In the genomic region with DNA sequence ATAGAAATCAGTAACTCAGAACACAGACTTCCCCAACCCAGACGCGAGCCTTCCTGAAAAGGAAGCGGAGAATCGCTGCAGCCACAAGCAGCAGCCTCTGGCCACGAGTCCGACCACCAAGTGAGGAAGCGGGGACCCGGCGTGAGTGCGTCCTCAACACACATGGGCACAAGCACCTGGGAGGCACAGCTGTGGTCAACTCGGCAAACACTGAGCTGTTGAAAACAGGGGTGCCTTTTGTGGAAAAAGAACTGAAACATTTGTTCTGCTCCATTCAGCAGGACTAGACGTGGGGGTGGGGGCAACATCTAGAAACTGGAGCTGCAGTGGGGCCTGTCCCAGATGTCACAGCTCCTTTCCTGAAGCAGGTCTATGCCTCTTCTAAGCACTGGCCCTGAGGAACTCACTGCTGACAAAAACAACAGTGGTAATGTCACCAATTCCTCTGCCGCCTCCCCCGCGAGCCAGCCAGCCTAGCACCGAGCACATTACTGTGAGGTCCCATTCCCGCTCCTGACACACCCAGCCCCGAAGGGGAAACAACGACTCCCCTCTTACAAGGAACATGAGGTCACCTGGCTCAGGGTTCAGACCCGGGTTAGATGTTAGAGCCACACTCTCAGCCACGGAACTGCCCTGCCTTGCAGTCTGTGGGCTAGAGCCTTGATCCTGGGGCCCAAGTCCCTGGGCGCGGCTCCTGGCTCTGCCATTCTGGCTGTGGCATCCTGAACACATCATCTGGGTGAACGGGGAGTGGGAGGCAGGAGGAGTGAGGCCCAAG, we compare ENCODE assay signal across 1 cellular context.
TF ChIP-seq lines count a peak whose summit lies in the region.

No MANE protein-coding gene starts in this region.

TF ChIP-seq in GM23338, 12 proteins besides CTCF, POLR2A, EP300 and RAD21 (continued from another document):
- TF ChIP-seq, protein P1, sequence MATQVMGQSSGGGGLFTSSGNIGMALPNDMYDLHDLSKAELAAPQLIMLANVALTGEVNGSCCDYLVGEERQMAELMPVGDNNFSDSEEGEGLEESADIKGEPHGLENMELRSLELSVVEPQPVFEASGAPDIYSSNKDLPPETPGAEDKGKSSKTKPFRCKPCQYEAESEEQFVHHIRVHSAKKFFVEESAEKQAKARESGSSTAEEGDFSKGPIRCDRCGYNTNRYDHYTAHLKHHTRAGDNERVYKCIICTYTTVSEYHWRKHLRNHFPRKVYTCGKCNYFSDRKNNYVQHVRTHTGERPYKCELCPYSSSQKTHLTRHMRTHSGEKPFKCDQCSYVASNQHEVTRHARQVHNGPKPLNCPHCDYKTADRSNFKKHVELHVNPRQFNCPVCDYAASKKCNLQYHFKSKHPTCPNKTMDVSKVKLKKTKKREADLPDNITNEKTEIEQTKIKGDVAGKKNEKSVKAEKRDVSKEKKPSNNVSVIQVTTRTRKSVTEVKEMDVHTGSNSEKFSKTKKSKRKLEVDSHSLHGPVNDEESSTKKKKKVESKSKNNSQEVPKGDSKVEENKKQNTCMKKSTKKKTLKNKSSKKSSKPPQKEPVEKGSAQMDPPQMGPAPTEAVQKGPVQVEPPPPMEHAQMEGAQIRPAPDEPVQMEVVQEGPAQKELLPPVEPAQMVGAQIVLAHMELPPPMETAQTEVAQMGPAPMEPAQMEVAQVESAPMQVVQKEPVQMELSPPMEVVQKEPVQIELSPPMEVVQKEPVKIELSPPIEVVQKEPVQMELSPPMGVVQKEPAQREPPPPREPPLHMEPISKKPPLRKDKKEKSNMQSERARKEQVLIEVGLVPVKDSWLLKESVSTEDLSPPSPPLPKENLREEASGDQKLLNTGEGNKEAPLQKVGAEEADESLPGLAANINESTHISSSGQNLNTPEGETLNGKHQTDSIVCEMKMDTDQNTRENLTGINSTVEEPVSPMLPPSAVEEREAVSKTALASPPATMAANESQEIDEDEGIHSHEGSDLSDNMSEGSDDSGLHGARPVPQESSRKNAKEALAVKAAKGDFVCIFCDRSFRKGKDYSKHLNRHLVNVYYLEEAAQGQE (IDR thresholded peaks at IDR 0.05; ENCODE audit: unreplicated experiment): no peak
- TF ChIP-seq CREB1 (CRISPR knock-in tag; IDR thresholded peaks at IDR 0.05; ENCODE audit: low read depth) (no peak), ZNF114 (CRISPR knock-in tag; IDR thresholded peaks at IDR 0.05) (no peak), POLR2AphosphoS5 (IDR thresholded peaks at IDR 0.05; ENCODE audit: low read depth) (no peak), JUNB (IDR thresholded peaks at IDR 0.05; ENCODE audit: unreplicated experiment) (no peak), STAT1 (IDR thresholded peaks at IDR 0.05; ENCODE audit: unreplicated experiment) (no peak), NANOG (IDR thresholded peaks at IDR 0.05; ENCODE audit: borderline replicate concordance) (no peak), ZNF331 (CRISPR knock-in tag; IDR thresholded peaks at IDR 0.05; ENCODE audit: low read depth) (no peak)
